Comparison of ENCODE assay signal across 15 cellular contexts in genomic region chr19:45172611-45173208, GRCh38. TPM values are rescaled to one million over a fixed set of nuclear protein-coding genes. Genes with fewer than 3 reads are reported as not detected.
DNase-seq lines count a peak whose midpoint lies in the region; ATAC-seq, FAIRE-seq and TF ChIP-seq lines count a peak whose summit lies in the region.
"Had no signal": no experiment of that assay in that cellular context is flagged by ENCODE, and none has a peak within 500 bp of the region (broad histone marks: within the 10 kb centered on the region; RNA-seq: fewer than 3 reads in every experiment).

No MANE protein-coding gene starts in this region.

- TF ChIP-seq POLR2A in HepG2 (IDR thresholded peaks at IDR 0.05; ENCODE audit: insufficient read depth in 1 of 2, low read depth in 2 of 2, low read length in 2 of 2) (no peak), right lobe of liver (IDR thresholded peaks at IDR 0.05) (no peak)

- H3K27ac ChIP-seq in HepG2 (ENCODE audit: extremely low read length, insufficient read depth, low read length) (no peak overlapping the region), right lobe of liver (no peak overlapping the region), PC-3 (ENCODE audit: low read length) (no peak overlapping the region)

- H3K4me3 ChIP-seq in HepG2 (replicated peaks in 1 of 3; ENCODE audit: insufficient read depth in 1 of 3, low read depth in 2 of 3, low read length in 3 of 3) = no peak overlapping the region; a peak in 1 of 6 replicates
- H3K4me3 ChIP-seq in right lobe of liver = no peak overlapping the region
- H3K4me3 ChIP-seq in PC-3 (ENCODE audit: low read length) = no peak overlapping the region
- H3K4me3 ChIP-seq: esophagus muscularis mucosa had no signal

- no peaks in the 10 kb centered on the region for H3K36me3 Mint-ChIP-seq in activated CD8-positive, alpha-beta T cell treated with anti-CD3 and anti-CD28 coated beads, Interleukin-2, amount 10 ng/mL, durations not matched to agents 7 days and 5 days (ENCODE audit: low read depth)
- H3K36me3 Mint-ChIP-seq: WTC11 had no signal

- TF ChIP-seq EP300 in HepG2 (IDR thresholded peaks at IDR 0.05; ENCODE audit: low read depth in 2 of 2, low read length in 2 of 2) (no peak), HepG2 (CRISPR knock-in tag; IDR thresholded peaks at IDR 0.05; ENCODE audit: borderline replicate concordance) (no peak)

- H3F3A ChIP-seq in PC-3 (ENCODE audit: low read length, unreplicated experiment) = no peaks in the 10 kb centered on the region

- no peaks in the 10 kb centered on the region for H4K20me1 ChIP-seq in HepG2 (ENCODE audit: insufficient read depth, low read length)
- no peaks in the 10 kb centered on the region for H4K20me1 ChIP-seq in PC-3 (ENCODE audit: low read length)

- H3K27me3 Mint-ChIP-seq in activated CD8-positive, alpha-beta T cell treated with anti-CD3 and anti-CD28 coated beads, Interleukin-2, amount 10 ng/mL, durations not matched to agents 7 days and 5 days (ENCODE audit: low read depth) = no peaks in the 10 kb centered on the region

- DNase-seq in HepG2 (ENCODE audit: low spot score) (no peak), right lobe of liver (no peak), islet precursor cell (peak; percentile 47), PC-3 (no peak), NCI-H1694 (lab: John Stamatoyannopoulos, UW) (no peak)
- no peak for DNase-seq in activated CD8-positive, alpha-beta T cell treated with anti-CD3 and anti-CD28 coated beads, Interleukin-2, amount 10 ng/mL, durations not matched to agents 7 days and 5 days
- DNase-seq: BE2C, glutamatergic neuron, kidney glomerular epithelial cell, midbrain, NCI-H748 treated with DMSO at 0.1 percent for 48 hours had no signal

- H3K9ac ChIP-seq in HepG2 (ENCODE audit: insufficient read depth, low read depth, low read length) = no peak overlapping the region
- no peak overlapping the region for H3K9ac ChIP-seq in PC-3 (ENCODE audit: low read length)

- H2AFZ ChIP-seq in HepG2 (ENCODE audit: low read length) (no peak overlapping the region), PC-3 (ENCODE audit: low read length) (no peak overlapping the region)

- H3K9me3 ChIP-seq in HepG2 (ENCODE audit: low read length) (no peaks in the 10 kb centered on the region), right lobe of liver (no peaks in the 10 kb centered on the region), PC-3 (ENCODE audit: low read length) (no peaks in the 10 kb centered on the region)
- H3K9me3 ChIP-seq: BE2C, esophagus muscularis mucosa had no signal

- H3K4me1 Mint-ChIP-seq in activated CD8-positive, alpha-beta T cell treated with anti-CD3 and anti-CD28 coated beads, Interleukin-2, amount 10 ng/mL, durations not matched to agents 7 days and 5 days (ENCODE audit: low read depth) = peaks cover 69% of the 10 kb centered on the region
- H3K4me1 Mint-ChIP-seq: WTC11 had no signal

- H3K27ac Mint-ChIP-seq in activated CD8-positive, alpha-beta T cell treated with anti-CD3 and anti-CD28 coated beads, Interleukin-2, amount 10 ng/mL, durations not matched to agents 7 days and 5 days = peak overlapping the region; percentile 98
- H3K27ac Mint-ChIP-seq: WTC11 had no signal

- TF ChIP-seq CTCF in HepG2 (CRISPR knock-in tag; IDR thresholded peaks at IDR 0.05) (no peak), right lobe of liver (IDR thresholded peaks at IDR 0.05) (no peak), PC-3 (conservative IDR thresholded peaks at IDR 0.05; ENCODE audit: low read depth, low read length) (no peak)

- CTCF ChIA-PET in HepG2 (lab: Yijun Ruan, JAX; ENCODE audit: low intra/inter-chr PET ratio, low total read pairs) (no interaction called here), PC-3 (lab: Charles Lee) (no interaction called here)
- CTCF ChIA-PET in activated CD8-positive, alpha-beta T cell treated with anti-CD3 and anti-CD28 coated beads, Interleukin-2, amount 10 ng/mL, durations not matched to agents 7 days and 5 days (lab: Charles Lee) = interaction anchor here (2.3 kb wide), 1 partner anchor 15 kb away, joined by 6 read pairs; no protein-coding TSS in a partner anchor

- TF ChIP-seq RAD21 in HepG2 (CRISPR knock-in tag; IDR thresholded peaks at IDR 0.05) = no peak

- BruUV-seq in HepG2 (replicated peaks; lab: Mats Ljungman, UMichigan) = no TSS peak
- BruUV-seq in PC-3 (replicated peaks; lab: Mats Ljungman, UMichigan) = no TSS peak

- H3K4me2 ChIP-seq in HepG2 (ENCODE audit: low read depth, low read length) (peak overlapping the region; percentile 29; the same call in 1 of the 2 replicates), PC-3 (ENCODE audit: low read length) (no peak overlapping the region)

- H3K27me3 ChIP-seq in HepG2 (ENCODE audit: control insufficient read depth in 1 of 2, insufficient read depth in 2 of 2, low read length in 2 of 2) (no peaks in the 10 kb centered on the region; a peak in 1 of 5 replicates), right lobe of liver (no peaks in the 10 kb centered on the region), PC-3 (ENCODE audit: low read length) (no peaks in the 10 kb centered on the region)
- H3K27me3 ChIP-seq: BE2C, esophagus muscularis mucosa had no signal

- 81% methylated on average over 5 of the region's 18 CpGs for WGBS in HepG2 (ENCODE audit: low lambda C conversion rate)
- WGBS in right lobe of liver (ENCODE audit: insufficient coverage, low coverage, low lambda C conversion rate, missing lambda C conversion rate) = 91% methylated on average over 4 of the region's 18 CpGs

- peak overlapping the region; percentile 53 for H3K4me3 Mint-ChIP-seq in activated CD8-positive, alpha-beta T cell treated with anti-CD3 and anti-CD28 coated beads, Interleukin-2, amount 10 ng/mL, durations not matched to agents 7 days and 5 days
- H3K4me3 Mint-ChIP-seq: WTC11 had no signal

- H3K9me2 ChIP-seq in PC-3 (replicated peaks; ENCODE audit: low read length) = no peaks in the 10 kb centered on the region

- in situ Hi-C loops in HepG2 (cut with HindIII; ENCODE audit: extremely low pct_ligation_motif_present, low pct_unique_long_range_greater_than_20kb) = no loop called here

- H3K79me2 ChIP-seq in HepG2 (ENCODE audit: insufficient read depth, low read length) (peaks cover 2% of the 10 kb centered on the region), PC-3 (ENCODE audit: low read length) (no peaks in the 10 kb centered on the region; the same call in 1 of the 2 replicates)

- no peaks in the 10 kb centered on the region for H3K9me3 Mint-ChIP-seq in activated CD8-positive, alpha-beta T cell treated with anti-CD3 and anti-CD28 coated beads, Interleukin-2, amount 10 ng/mL, durations not matched to agents 7 days and 5 days (ENCODE audit: insufficient read depth)
- H3K9me3 Mint-ChIP-seq: WTC11 had no signal

- no peak for FAIRE-seq in HepG2 (lab: Jason Lieb, UNC)
- FAIRE-seq: GM19239 had no signal

- ATAC-seq in HepG2 (no peak), right lobe of liver (no peak), PC-3 (no peak), GM18517 (IDR thresholded peaks at IDR 0.05; ENCODE audit: unreplicated experiment) (no peak)
- no peak for ATAC-seq in activated CD8-positive, alpha-beta T cell treated with anti-CD3 and anti-CD28 coated beads, Interleukin-2, amount 10 ng/mL, durations not matched to agents 7 days and 5 days
- ATAC-seq: WTC11 had no signal

- POLR2A ChIA-PET in HepG2 (lab: Yijun Ruan, JAX) (no interaction called here), PC-3 (lab: Charles Lee; ENCODE audit: unreplicated experiment) (no interaction called here)
- POLR2A ChIA-PET in activated CD8-positive, alpha-beta T cell treated with anti-CD3 and anti-CD28 coated beads, Interleukin-2, amount 10 ng/mL, durations not matched to agents 7 days and 5 days (lab: Charles Lee) = no interaction called here

- intact Hi-C loops in HepG2 (cut with micrococcal nuclease; ENCODE audit: unreplicated experiment) = no loop called here
- intact Hi-C loops in right lobe of liver (cut with DNase I) = no loop called here
- intact Hi-C loops in PC-3 (cut with micrococcal nuclease) = no loop called here

- peaks cover 82% of the 10 kb centered on the region for H3K4me1 ChIP-seq in HepG2 (ENCODE audit: insufficient read depth, low read length)
- peaks cover 0 to 8% (median 4%) of the 10 kb centered on the region in 4 donors for H3K4me1 ChIP-seq in right lobe of liver
- no peaks in the 10 kb centered on the region for H3K4me1 ChIP-seq in PC-3 (ENCODE audit: insufficient read depth, low read length)
- H3K4me1 ChIP-seq: BE2C had no signal

- H3K36me3 ChIP-seq in HepG2 (replicated peaks in 1 of 2; ENCODE audit: control insufficient read depth in 1 of 2, insufficient read depth in 2 of 2, low read length in 2 of 2) = no peaks in the 10 kb centered on the region
- no peaks in the 10 kb centered on the region for H3K36me3 ChIP-seq in right lobe of liver
- no peaks in the 10 kb centered on the region for H3K36me3 ChIP-seq in PC-3 (ENCODE audit: low read depth, low read length)
- H3K36me3 ChIP-seq: BE2C had no signal

RNA-seq across cellular contexts. Expression of gene TRAPPC6A, which starts 5.3 kb away (rescaled TPM):
- total RNA-seq in HepG2 (2016; rRNA removed; fragmentation: Illumina TruSeq; extraction: Trizol) (6.2 and 6.5 TPM in 2 replicates), right lobe of liver (10 to 100 TPM; 13.1 to 33.3 (median 23.7) TPM), PC-3 (2014; rRNA removed) (18.3 and 23.2 TPM in 2 replicates)
- 5.2 and 6.6 TPM in 2 replicates for total RNA-seq in HepG2 (2016; cell fraction: cytosol; rRNA removed; fragmentation: Illumina TruSeq; extraction: Trizol; ENCODE audit: low read depth)
- total RNA-seq in HepG2 (2016; cell fraction: insoluble cytoplasmic fraction; rRNA removed; fragmentation: Illumina TruSeq; extraction: Trizol) = 5.7 and 6.5 TPM in 2 replicates
- 5.0 and 5.6 TPM in 2 replicates for total RNA-seq in HepG2 (2016; cell fraction: membrane; rRNA removed; fragmentation: Illumina TruSeq; extraction: Trizol)
- total RNA-seq in HepG2 (2016; cell fraction: nucleus; rRNA removed; fragmentation: Illumina TruSeq; extraction: Trizol) = 1.9 and 4.0 TPM in 2 replicates
- 21.0 and 27.2 TPM in 2 replicates for polyA plus RNA-seq in HepG2 (2011; rRNA removed)
- 38.4 and 42.6 TPM in 2 replicates for polyA plus RNA-seq in HepG2 (2011; cell fraction: cytosol; rRNA removed)
- polyA plus RNA-seq in HepG2 (2011; cell fraction: nucleus; rRNA removed) = 20.2 and 22.1 TPM in 2 replicates
- 20.1 and 25.3 TPM in 2 replicates for polyA plus RNA-seq in HepG2 (2012)
- 7.8 and 8.7 TPM in 2 replicates for polyA plus RNA-seq in HepG2 (2016; cell fraction: cytosol; fragmentation: Illumina TruSeq; extraction: Trizol; ENCODE audit: low read depth)
- 6.9 and 7.6 TPM in 2 replicates for polyA plus RNA-seq in HepG2 (2016; cell fraction: insoluble cytoplasmic fraction; fragmentation: Illumina TruSeq; extraction: Trizol; ENCODE audit: low read depth)
- 5.5 and 5.7 TPM in 2 replicates for polyA plus RNA-seq in HepG2 (2016; cell fraction: membrane; fragmentation: Illumina TruSeq; extraction: Trizol; ENCODE audit: low read depth)
- 4.9 and 6.4 TPM in 2 replicates for polyA plus RNA-seq in HepG2 (2016; cell fraction: nucleus; fragmentation: Illumina TruSeq; extraction: Trizol; ENCODE audit: insufficient read depth, low read depth)
- polyA minus RNA-seq in HepG2 (2011; rRNA and poly(A)+ RNA removed; ENCODE audit: low replicate concordance) = 2.0 and 9.1 TPM in 2 replicates
- polyA minus RNA-seq in HepG2 (2011; cell fraction: cytosol; rRNA and poly(A)+ RNA removed) = 4.9 and 5.5 TPM in 2 replicates
- 3.6 and 5.5 TPM in 2 replicates for polyA minus RNA-seq in HepG2 (2011; cell fraction: nucleus; rRNA and poly(A)+ RNA removed)
- 10 to 100 TPM; 54.0 to 55.5 TPM for total RNA-seq in activated CD8-positive, alpha-beta T cell treated with anti-CD3 and anti-CD28 coated beads, Interleukin-2, amount 10 ng/mL, durations not matched to agents 7 days and 5 days

RNA-seq across cellular contexts. Expression of gene BLOC1S3, which starts 5.9 kb away (rescaled TPM):
- total RNA-seq in HepG2 (2016; rRNA removed; fragmentation: Illumina TruSeq; extraction: Trizol) (3.2 and 4.3 TPM in 2 replicates), right lobe of liver (10 to 100 TPM in 1 of 6 experiments, 1 to 10 TPM in 5; 4.7 to 17.0 (median 6.1) TPM), PC-3 (2014; rRNA removed) (7.3 and 11.9 TPM in 2 replicates)
- total RNA-seq in HepG2 (2016; cell fraction: cytosol; rRNA removed; fragmentation: Illumina TruSeq; extraction: Trizol; ENCODE audit: low read depth) = 1.4 TPM in 2 replicates
- total RNA-seq in HepG2 (2016; cell fraction: insoluble cytoplasmic fraction; rRNA removed; fragmentation: Illumina TruSeq; extraction: Trizol) = 3.1 and 4.0 TPM in 2 replicates
- 2.1 and 2.5 TPM in 2 replicates for total RNA-seq in HepG2 (2016; cell fraction: membrane; rRNA removed; fragmentation: Illumina TruSeq; extraction: Trizol)
- 3.4 and 3.8 TPM in 2 replicates for total RNA-seq in HepG2 (2016; cell fraction: nucleus; rRNA removed; fragmentation: Illumina TruSeq; extraction: Trizol)
- polyA plus RNA-seq in HepG2 (2011; rRNA removed) = 4.8 TPM in 2 replicates
- 3.4 TPM in 2 replicates for polyA plus RNA-seq in HepG2 (2011; cell fraction: cytosol; rRNA removed)
- polyA plus RNA-seq in HepG2 (2011; cell fraction: nucleus; rRNA removed) = 3.0 and 3.8 TPM in 2 replicates
- polyA plus RNA-seq in HepG2 (2012) = 3.5 and 3.6 TPM in 2 replicates
- 2.6 and 2.9 TPM in 2 replicates for polyA plus RNA-seq in HepG2 (2016; cell fraction: cytosol; fragmentation: Illumina TruSeq; extraction: Trizol; ENCODE audit: low read depth)
- polyA plus RNA-seq in HepG2 (2016; cell fraction: insoluble cytoplasmic fraction; fragmentation: Illumina TruSeq; extraction: Trizol; ENCODE audit: low read depth) = 6.8 and 7.3 TPM in 2 replicates
- polyA plus RNA-seq in HepG2 (2016; cell fraction: membrane; fragmentation: Illumina TruSeq; extraction: Trizol; ENCODE audit: low read depth) = 4.1 and 5.0 TPM in 2 replicates
- polyA plus RNA-seq in HepG2 (2016; cell fraction: nucleus; fragmentation: Illumina TruSeq; extraction: Trizol; ENCODE audit: insufficient read depth, low read depth) = 6.8 and 9.9 TPM in 2 replicates
- 9.1 and 11.7 TPM in 2 replicates for polyA minus RNA-seq in HepG2 (2011; rRNA and poly(A)+ RNA removed; ENCODE audit: low replicate concordance)
- polyA minus RNA-seq in HepG2 (2011; cell fraction: cytosol; rRNA and poly(A)+ RNA removed) = 4.1 and 6.6 TPM in 2 replicates
- 2.5 and 2.6 TPM in 2 replicates for polyA minus RNA-seq in HepG2 (2011; cell fraction: nucleus; rRNA and poly(A)+ RNA removed)
- total RNA-seq in activated CD8-positive, alpha-beta T cell treated with anti-CD3 and anti-CD28 coated beads, Interleukin-2, amount 10 ng/mL, durations not matched to agents 7 days and 5 days = 10 to 100 TPM; 16.0 to 16.7 TPM

RNA-seq across cellular contexts. Expression of gene NKPD1, which starts 11.9 kb away (rescaled TPM):
- not detected in 2 replicates for total RNA-seq in HepG2 (2016; rRNA removed; fragmentation: Illumina TruSeq; extraction: Trizol)
- total RNA-seq in HepG2 (2016; cell fraction: cytosol; rRNA removed; fragmentation: Illumina TruSeq; extraction: Trizol; ENCODE audit: low read depth) = not detected in 2 replicates
- not detected in 2 replicates for total RNA-seq in HepG2 (2016; cell fraction: insoluble cytoplasmic fraction; rRNA removed; fragmentation: Illumina TruSeq; extraction: Trizol)
- total RNA-seq in HepG2 (2016; cell fraction: membrane; rRNA removed; fragmentation: Illumina TruSeq; extraction: Trizol) = not detected in 2 replicates
- total RNA-seq in HepG2 (2016; cell fraction: nucleus; rRNA removed; fragmentation: Illumina TruSeq; extraction: Trizol) = not detected in 2 replicates
- 0.03 and 0.10 TPM in 2 replicates for polyA plus RNA-seq in HepG2 (2011; rRNA removed)
- polyA plus RNA-seq in HepG2 (2011; cell fraction: cytosol; rRNA removed) = 0.03 and 0.04 TPM in 2 replicates
- 0.42 and 0.51 TPM in 2 replicates for polyA plus RNA-seq in HepG2 (2011; cell fraction: nucleus; rRNA removed)
- 0.04 TPM in 1 of 2 replicates, not detected in the other for polyA plus RNA-seq in HepG2 (2012)
- polyA plus RNA-seq in HepG2 (2016; cell fraction: cytosol; fragmentation: Illumina TruSeq; extraction: Trizol; ENCODE audit: low read depth) = not detected in 2 replicates
- polyA plus RNA-seq in HepG2 (2016; cell fraction: insoluble cytoplasmic fraction; fragmentation: Illumina TruSeq; extraction: Trizol; ENCODE audit: low read depth) = not detected in 2 replicates
- polyA plus RNA-seq in HepG2 (2016; cell fraction: membrane; fragmentation: Illumina TruSeq; extraction: Trizol; ENCODE audit: low read depth) = not detected in 2 replicates
- 0.14 TPM in 1 of 2 replicates, not detected in the other for polyA plus RNA-seq in HepG2 (2016; cell fraction: nucleus; fragmentation: Illumina TruSeq; extraction: Trizol; ENCODE audit: insufficient read depth, low read depth)
- 0.12 and 0.14 TPM in 2 replicates for polyA minus RNA-seq in HepG2 (2011; rRNA and poly(A)+ RNA removed; ENCODE audit: low replicate concordance)
- polyA minus RNA-seq in HepG2 (2011; cell fraction: cytosol; rRNA and poly(A)+ RNA removed) = not detected in 2 replicates
- polyA minus RNA-seq in HepG2 (2011; cell fraction: nucleus; rRNA and poly(A)+ RNA removed) = 0.13 TPM in 1 of 2 replicates, not detected in the other
- under 1 TPM in 1 of 6 experiments, not detected in 5; 0.06 TPM for total RNA-seq in right lobe of liver
- under 1 TPM; 0.16 to 0.24 TPM for total RNA-seq in activated CD8-positive, alpha-beta T cell treated with anti-CD3 and anti-CD28 coated beads, Interleukin-2, amount 10 ng/mL, durations not matched to agents 7 days and 5 days
- 0.75 and 1.1 TPM in 2 replicates for total RNA-seq in PC-3 (2014; rRNA removed)
